20 cellular contexts compared by ENCODE assay signal in the genomic region with DNA sequence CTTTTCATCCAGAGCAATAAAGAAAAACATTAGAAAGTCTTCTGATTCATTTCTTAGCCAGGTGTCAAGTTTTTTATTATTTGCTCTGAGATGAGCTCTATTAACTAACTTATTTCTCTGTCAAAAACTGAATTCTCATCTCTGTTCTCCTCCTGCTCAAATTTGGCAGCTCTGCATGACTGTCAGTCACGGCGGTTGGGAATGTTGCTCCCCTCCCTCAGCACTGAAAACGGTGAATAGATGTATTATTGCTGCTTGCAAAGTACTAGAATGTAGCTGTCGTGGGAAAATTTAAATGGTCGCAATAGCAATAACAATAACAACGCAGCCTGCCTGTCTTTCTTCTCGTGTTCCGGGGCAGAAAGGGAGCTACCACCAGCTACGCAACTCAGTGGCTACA.
DNase-seq lines count a peak whose midpoint lies in the region; ATAC-seq and TF ChIP-seq lines count a peak whose summit lies in the region.
"Had no signal": no experiment of that assay in that cellular context is flagged by ENCODE, and none has a peak within 500 bp of the region (broad histone marks: within the 10 kb centered on the region; RNA-seq: fewer than 3 reads in every experiment).

No MANE protein-coding gene starts in this region.

- H3K27me3 ChIP-seq in neural cell (ENCODE audit: insufficient read depth, low read depth, low read length): no peaks in the 10 kb centered on the region
- no peaks in the 10 kb centered on the region for H3K27me3 ChIP-seq in thoracic aorta (replicated peaks; ENCODE audit: insufficient read depth)
- no peaks in the 10 kb centered on the region for H3K27me3 ChIP-seq in psoas muscle (ENCODE audit: insufficient read depth in 3 of 3, low read length in 2 of 3)

- H3K27ac ChIP-seq in neural cell (ENCODE audit: low read length) (no peak overlapping the region), thoracic aorta (no peak overlapping the region), psoas muscle (no peak overlapping the region)

- H3K9me3 ChIP-seq in neural cell (ENCODE audit: low read length) (no peaks in the 10 kb centered on the region), thoracic aorta (no peaks in the 10 kb centered on the region), psoas muscle (no peaks in the 10 kb centered on the region)

- CTCF ChIA-PET in WTC11 (lab: Charles Lee): interaction anchor here (0.6 to 1.1 kb wide), 4 partner anchors 81 to 367 kb away, joined by 3 to 4 read pairs (median 3); no protein-coding TSS in a partner anchor

- intact Hi-C loops in dendritic cell treated with granulocyte-macrophage colony-stimulating factor and Interleukin-4, amounts not matched to agents 40 ng/mL and 50 ng/mL, for 4 days (cut with micrococcal nuclease): loop anchor here (5.0 kb wide), 1 partner anchor 406 kb away; no protein-coding TSS in a partner anchor
- intact Hi-C loops in psoas muscle (cut with DNase I): loop anchor here in 1 of 2 donors (5.0 kb wide), 1 partner anchor 406 kb away; no protein-coding TSS in a partner anchor

- no peak for DNase-seq in WTC11 (ENCODE audit: low spot score)
- no peak for DNase-seq in thoracic aorta (ENCODE audit: low spot score)
- DNase-seq in middle frontal gyrus (ENCODE audit: extremely low spot score, low spot score): no peak
- DNase-seq in psoas muscle: no peak
- DNase-seq in T-helper 2 cell: no peak
- DNase-seq: AML-193, DND-41, H7, NCI-H1694 treated with DMSO at 0.1 percent for 48 hours, NCI-H2227 treated with DMSO at 0.1 percent for 48 hours, NCI-H524, NCI-H82, RPMI8226, SHP77 treated with DMSO at 0.1 percent for 48 hours had no signal

- H4K20me1 ChIP-seq in neural cell (ENCODE audit: insufficient read depth): no peaks in the 10 kb centered on the region

- POLR2A ChIA-PET in WTC11 (lab: Charles Lee): interaction anchor here (0.6 kb wide), 1 partner anchor 106 kb away, joined by 3 read pairs; no protein-coding TSS in a partner anchor

- no peak overlapping the region for H3K9ac ChIP-seq in neural cell (ENCODE audit: low read length)

- H3K36me3 Mint-ChIP-seq in WTC11: no peaks in the 10 kb centered on the region
- no peaks in the 10 kb centered on the region for H3K36me3 Mint-ChIP-seq in dendritic cell treated with granulocyte-macrophage colony-stimulating factor and Interleukin-4, amounts not matched to agents 40 ng/mL and 50 ng/mL, for 4 days (ENCODE audit: low read depth)

- H3K27me3 Mint-ChIP-seq in WTC11 (ENCODE audit: low read depth): no peaks in the 10 kb centered on the region
- no peaks in the 10 kb centered on the region for H3K27me3 Mint-ChIP-seq in dendritic cell treated with granulocyte-macrophage colony-stimulating factor and Interleukin-4, amounts not matched to agents 40 ng/mL and 50 ng/mL, for 4 days

- H3K4me1 Mint-ChIP-seq in WTC11: peaks cover 22% of the 10 kb centered on the region
- peaks cover 62% of the 10 kb centered on the region for H3K4me1 Mint-ChIP-seq in dendritic cell treated with granulocyte-macrophage colony-stimulating factor and Interleukin-4, amounts not matched to agents 40 ng/mL and 50 ng/mL, for 4 days (ENCODE audit: low read depth)

- H3K36me3 ChIP-seq in neural cell (ENCODE audit: insufficient read depth, low read length) (no peaks in the 10 kb centered on the region), thoracic aorta (no peaks in the 10 kb centered on the region), psoas muscle (ENCODE audit: insufficient read depth in 1 of 2, low read depth in 1 of 2) (no peaks in the 10 kb centered on the region)

- H3K79me2 ChIP-seq in neural cell (replicated peaks; ENCODE audit: insufficient read depth, low read length): no peaks in the 10 kb centered on the region

- no peak for TF ChIP-seq RAD21 in neural cell (conservative IDR thresholded peaks at IDR 0.05)

- TF ChIP-seq CTCF in WTC11 (IDR thresholded peaks at IDR 0.05) (no peak), neural cell (IDR thresholded peaks at IDR 0.05; ENCODE audit: poor library complexity, severe bottlenecking) (no peak), thoracic aorta (IDR thresholded peaks at IDR 0.05) (no peak), psoas muscle (IDR thresholded peaks at IDR 0.05) (no peak)

- 33 to 35% (median 34%) methylated on average over 9 of the region's 9 CpGs for WGBS in psoas muscle, 3 donors

- H3K9me3 Mint-ChIP-seq in WTC11: peaks cover 3% of the 10 kb centered on the region
- H3K9me3 Mint-ChIP-seq in dendritic cell treated with granulocyte-macrophage colony-stimulating factor and Interleukin-4, amounts not matched to agents 40 ng/mL and 50 ng/mL, for 4 days: no peaks in the 10 kb centered on the region
- H3K9me3 Mint-ChIP-seq: CD14-positive monocyte had no signal

- TF ChIP-seq EP300 in neural cell (conservative IDR thresholded peaks at IDR 0.05; ENCODE audit: poor library complexity, severe bottlenecking): no peak

- no peaks in the 10 kb centered on the region for H3K9me2 ChIP-seq in neural cell (ENCODE audit: insufficient read depth, low read length)

- ATAC-seq in WTC11 (peak; percentile 28; the same call in 1 of the 2 replicates), thoracic aorta (ENCODE audit: insufficient number of reproducible peaks, low FRiP score, low read depth) (no peak), psoas muscle (no peak), HG03045 (IDR thresholded peaks at IDR 0.05; ENCODE audit: unreplicated experiment) (no peak)
- ATAC-seq: K562, SK-N-SH treated with all-trans-retinoic acid at 6 μM for 48 hours had no signal

- H3K4me3 ChIP-seq in neural cell (ENCODE audit: low read length) (peak overlapping the region; percentile 39), thoracic aorta (peak overlapping the region; percentile 38), psoas muscle (no peak overlapping the region)
- H3K4me3 ChIP-seq: K562 had no signal

- peak overlapping the region; percentile 18 for H2AFZ ChIP-seq in neural cell (ENCODE audit: low read depth, low read length)

- no peaks in the 10 kb centered on the region for H3F3A ChIP-seq in neural cell (ENCODE audit: insufficient read depth, low read length, poor library complexity, severe bottlenecking)

- H3K4me3 Mint-ChIP-seq in WTC11: peak overlapping the region; percentile 41
- no peak overlapping the region for H3K4me3 Mint-ChIP-seq in dendritic cell treated with granulocyte-macrophage colony-stimulating factor and Interleukin-4, amounts not matched to agents 40 ng/mL and 50 ng/mL, for 4 days
- H3K4me3 Mint-ChIP-seq: CD14-positive monocyte had no signal

- peak overlapping the region; percentile 3 for H3K4me2 ChIP-seq in neural cell (ENCODE audit: low read length)

- H3K27ac Mint-ChIP-seq in WTC11: no peak overlapping the region
- peak overlapping the region; percentile 57 for H3K27ac Mint-ChIP-seq in dendritic cell treated with granulocyte-macrophage colony-stimulating factor and Interleukin-4, amounts not matched to agents 40 ng/mL and 50 ng/mL, for 4 days

- peaks cover 0 to 15% of the 10 kb centered on the region in 2 donors for H3K4me1 ChIP-seq in thoracic aorta (ENCODE audit: control insufficient read depth in 1 of 2, low read depth in 2 of 2)
- peaks cover 16% of the 10 kb centered on the region for H3K4me1 ChIP-seq in psoas muscle

TF ChIP-seq in WTC11, 78 proteins besides CTCF, POLR2A, EP300 and RAD21 (continues in another document):
- no peak for TF ChIP-seq PRRX2 (CRISPR knock-in tag; IDR thresholded peaks at IDR 0.05)
- TF ChIP-seq ETV6 (CRISPR knock-in tag; IDR thresholded peaks at IDR 0.05): no peak
- TF ChIP-seq ATF1 (CRISPR knock-in tag; IDR thresholded peaks at IDR 0.05): no peak
- TF ChIP-seq, protein P1, sequence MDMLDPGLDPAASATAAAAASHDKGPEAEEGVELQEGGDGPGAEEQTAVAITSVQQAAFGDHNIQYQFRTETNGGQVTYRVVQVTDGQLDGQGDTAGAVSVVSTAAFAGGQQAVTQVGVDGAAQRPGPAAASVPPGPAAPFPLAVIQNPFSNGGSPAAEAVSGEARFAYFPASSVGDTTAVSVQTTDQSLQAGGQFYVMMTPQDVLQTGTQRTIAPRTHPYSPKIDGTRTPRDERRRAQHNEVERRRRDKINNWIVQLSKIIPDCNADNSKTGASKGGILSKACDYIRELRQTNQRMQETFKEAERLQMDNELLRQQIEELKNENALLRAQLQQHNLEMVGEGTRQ (CRISPR knock-in tag; IDR thresholded peaks at IDR 0.05): no peak
- TF ChIP-seq ZNF232 (CRISPR knock-in tag; IDR thresholded peaks at IDR 0.05): no peak
- no peak for TF ChIP-seq IRF2 (CRISPR knock-in tag; IDR thresholded peaks at IDR 0.05; ENCODE audit: borderline replicate concordance, low read depth)
- no peak for TF ChIP-seq KAT7 (CRISPR knock-in tag; IDR thresholded peaks at IDR 0.05; ENCODE audit: borderline replicate concordance)
- no peak for TF ChIP-seq TCF7 (CRISPR knock-in tag; IDR thresholded peaks at IDR 0.05; ENCODE audit: low read depth)
- TF ChIP-seq GABPB1 (CRISPR knock-in tag; IDR thresholded peaks at IDR 0.05): no peak
- TF ChIP-seq SMAD4 (CRISPR knock-in tag; IDR thresholded peaks at IDR 0.05): no peak
- TF ChIP-seq ZNF138 (CRISPR knock-in tag; conservative IDR thresholded peaks at IDR 0.05): no peak
- no peak for TF ChIP-seq NR3C1 (CRISPR knock-in tag; conservative IDR thresholded peaks at IDR 0.05; ENCODE audit: low read depth)
- no peak for TF ChIP-seq TEAD4 (CRISPR knock-in tag; IDR thresholded peaks at IDR 0.05)

TF ChIP-seq in neural cell, 6 proteins besides CTCF, POLR2A, EP300 and RAD21 (continues in another document):
- TF ChIP-seq, protein P2, sequence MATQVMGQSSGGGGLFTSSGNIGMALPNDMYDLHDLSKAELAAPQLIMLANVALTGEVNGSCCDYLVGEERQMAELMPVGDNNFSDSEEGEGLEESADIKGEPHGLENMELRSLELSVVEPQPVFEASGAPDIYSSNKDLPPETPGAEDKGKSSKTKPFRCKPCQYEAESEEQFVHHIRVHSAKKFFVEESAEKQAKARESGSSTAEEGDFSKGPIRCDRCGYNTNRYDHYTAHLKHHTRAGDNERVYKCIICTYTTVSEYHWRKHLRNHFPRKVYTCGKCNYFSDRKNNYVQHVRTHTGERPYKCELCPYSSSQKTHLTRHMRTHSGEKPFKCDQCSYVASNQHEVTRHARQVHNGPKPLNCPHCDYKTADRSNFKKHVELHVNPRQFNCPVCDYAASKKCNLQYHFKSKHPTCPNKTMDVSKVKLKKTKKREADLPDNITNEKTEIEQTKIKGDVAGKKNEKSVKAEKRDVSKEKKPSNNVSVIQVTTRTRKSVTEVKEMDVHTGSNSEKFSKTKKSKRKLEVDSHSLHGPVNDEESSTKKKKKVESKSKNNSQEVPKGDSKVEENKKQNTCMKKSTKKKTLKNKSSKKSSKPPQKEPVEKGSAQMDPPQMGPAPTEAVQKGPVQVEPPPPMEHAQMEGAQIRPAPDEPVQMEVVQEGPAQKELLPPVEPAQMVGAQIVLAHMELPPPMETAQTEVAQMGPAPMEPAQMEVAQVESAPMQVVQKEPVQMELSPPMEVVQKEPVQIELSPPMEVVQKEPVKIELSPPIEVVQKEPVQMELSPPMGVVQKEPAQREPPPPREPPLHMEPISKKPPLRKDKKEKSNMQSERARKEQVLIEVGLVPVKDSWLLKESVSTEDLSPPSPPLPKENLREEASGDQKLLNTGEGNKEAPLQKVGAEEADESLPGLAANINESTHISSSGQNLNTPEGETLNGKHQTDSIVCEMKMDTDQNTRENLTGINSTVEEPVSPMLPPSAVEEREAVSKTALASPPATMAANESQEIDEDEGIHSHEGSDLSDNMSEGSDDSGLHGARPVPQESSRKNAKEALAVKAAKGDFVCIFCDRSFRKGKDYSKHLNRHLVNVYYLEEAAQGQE (IDR thresholded peaks at IDR 0.05; ENCODE audit: borderline replicate concordance): no peak
- TF ChIP-seq POLR2AphosphoS5 (IDR thresholded peaks at IDR 0.05): no peak
